In genomic region chr1:207321045-207321789, GRCh38 we compare ENCODE assay signal across 8 cellular contexts. TPM values are rescaled to one million over a fixed set of nuclear protein-coding genes. Genes with fewer than 3 reads are reported as not detected.
A peak's percentile ranks its signal among the peaks of the same experiment; 100 is the strongest.
DNase-seq lines count a peak whose midpoint lies in the region; ATAC-seq, FAIRE-seq and TF ChIP-seq lines count a peak whose summit lies in the region.

Gene CD55 (plus strand): TSS chr1:207321678. CDS start chr1:207321766, 88 bp downstream.

- TF ChIP-seq POLR2A in GM18526 (IDR thresholded peaks at IDR 0.05; ENCODE audit: extremely low read depth, insufficient read length): peak; percentile 94

- no peaks in the 10 kb centered on the region for H3K9me3 ChIP-seq in A673 (ENCODE audit: low read depth, low read length, poor library complexity, severe bottlenecking)
- H3K9me3 ChIP-seq in iPS-20b (ENCODE audit: insufficient read depth, low read depth, low read length): no peaks in the 10 kb centered on the region
- H3K9me3 ChIP-seq in small intestine (ENCODE audit: control insufficient read depth, low read depth): no peaks in the 10 kb centered on the region

- peak; percentile 94 for FAIRE-seq in bronchial epithelial cell (lab: Jason Lieb, UNC)
- FAIRE-seq in small intestine (lab: Jason Lieb, UNC): no peak

- TF ChIP-seq CTCF in A673 (conservative IDR thresholded peaks at IDR 0.05; ENCODE audit: low read depth, low read length) (0 out of 2 replicates have a peak, but pooled peaks have one; percentile 16), WI38 (IDR thresholded peaks at IDR 0.05; ENCODE audit: low read depth, low read length) (peak; percentile 28; the same call in 1 of the 2 replicates), bronchial epithelial cell (IDR thresholded peaks at IDR 0.05; ENCODE audit: insufficient read depth, low read length, severe bottlenecking) (peak; percentile 51)

- H3K27me3 ChIP-seq in A673 (replicated peaks; ENCODE audit: insufficient read depth, low read depth, low read length, poor library complexity) (peaks cover 45% of the 10 kb centered on the region), bronchial epithelial cell (ENCODE audit: control insufficient read depth, insufficient read depth, low read length) (no peaks in the 10 kb centered on the region), iPS-20b (ENCODE audit: insufficient read depth, low read length) (no peaks in the 10 kb centered on the region; the same call in 1 of the 2 replicates), small intestine (ENCODE audit: control insufficient read depth in 2 of 2, insufficient read depth in 2 of 2, low read length in 2 of 2) (no peaks in the 10 kb centered on the region)

- 0% methylated on average over 52 to 53 of the region's 53 CpGs for WGBS in small intestine, 3 donors

- POLR2A ChIA-PET in A673 (lab: Charles Lee; ENCODE audit: low non-redundant PET): no interaction called here

- intact Hi-C loops in A673 (cut with micrococcal nuclease; ENCODE audit: unreplicated experiment): no loop called here

- peak within 1 kb of the TSS; percentile 82 for H3K9ac ChIP-seq in iPS-20b (ENCODE audit: low read depth, low read length)

- no TSS peak for BruUV-seq in A673 (replicated peaks; lab: Mats Ljungman, UMichigan)

- CTCF ChIA-PET in A673 (lab: Charles Lee): no interaction called here

- peak within 1 kb of the TSS; percentile 49 for H3K4me3 ChIP-seq in A673 (ENCODE audit: low read depth, low read length, poor library complexity, severe bottlenecking)
- H3K4me3 ChIP-seq in WI38 (ENCODE audit: low read depth, low read length): peak within 1 kb of the TSS; percentile 93
- peak within 1 kb of the TSS; percentile 84 for H3K4me3 ChIP-seq in bronchial epithelial cell (ENCODE audit: low read depth, low read length)
- H3K4me3 ChIP-seq in iPS-20b (ENCODE audit: low read length): peak within 1 kb of the TSS; percentile 80
- peak within 1 kb of the TSS; percentile 67 to 96 for H3K4me3 ChIP-seq in small intestine (ENCODE audit: low read depth in 1 of 2, low read length in 2 of 2)

- ATAC-seq in HG03066 (IDR thresholded peaks at IDR 0.05; ENCODE audit: low read depth, unreplicated experiment): peak; percentile 95

- H3K4me1 ChIP-seq in A673 (ENCODE audit: insufficient read depth, low read length, poor library complexity, severe bottlenecking) (no peaks in the 10 kb centered on the region), iPS-20b (ENCODE audit: insufficient read depth, low read length) (no peaks in the 10 kb centered on the region; the same call in 1 of the 2 replicates), small intestine (ENCODE audit: control insufficient read depth in 2 of 2, insufficient read depth in 1 of 2, low read depth in 1 of 2, low read length in 1 of 2) (peaks cover 0 to 3% of the 10 kb centered on the region in 2 donors)

- H3K27ac ChIP-seq in A673 (ENCODE audit: low read depth, low read length, poor library complexity, severe bottlenecking): no peak within 1 kb of the TSS
- H3K27ac ChIP-seq in iPS-20b (ENCODE audit: low read length): no peak within 1 kb of the TSS
- peak within 1 kb of the TSS; percentile 88 to 98 for H3K27ac ChIP-seq in small intestine (ENCODE audit: low read depth in 1 of 2, low read length in 1 of 2)

- no peaks in the 10 kb centered on the region for H3K36me3 ChIP-seq in A673 (ENCODE audit: insufficient read depth, low read length, poor library complexity, severe bottlenecking)
- H3K36me3 ChIP-seq in bronchial epithelial cell (ENCODE audit: control insufficient read depth, insufficient read depth, low read length): peaks cover 2% of the 10 kb centered on the region
- H3K36me3 ChIP-seq in iPS-20b (ENCODE audit: insufficient read depth, low read depth, low read length): peaks cover 24% of the 10 kb centered on the region
- H3K36me3 ChIP-seq in small intestine (ENCODE audit: control insufficient read depth in 2 of 2, insufficient read depth in 2 of 2, low read length in 2 of 2): peaks cover 0 to 3% of the 10 kb centered on the region in 2 donors

- DNase-seq in A673 (ENCODE audit: low spot score): peak; percentile 58
- DNase-seq in NCI-H2171 (lab: John Stamatoyannopoulos, UW): peak; percentile 86
- DNase-seq in bronchial epithelial cell (ENCODE audit: low read depth): peak; percentile 99
- peak; percentile 99 for DNase-seq in small intestine

RNA-seq across cellular contexts. Expression of gene CD55, which starts in this region (rescaled TPM):
- 0.57 and 0.71 TPM in 2 replicates for total RNA-seq in A673 (2021)
- total RNA-seq in bronchial epithelial cell: 63.4 and 85.3 TPM in 2 replicates
- polyA plus RNA-seq in small intestine: 10 to 100 TPM; 24.8 to 60.2 (median 51.9) TPM

Comparison
In these comparisons a context has a peak if more than half of its experiments do, and no peak if none do; other contexts are left out.
1. RNA of gene CD55 (total RNA-seq): 63.4 to 85.3 TPM in bronchial epithelial cell; 0.57 to 0.71 TPM in A673; every median in the first group is over 10 times any median in the second.
2. Peak in DNase-seq and H3K4me3 ChIP-seq in A673; RNA of the gene not detected or under 1 TPM.
3. H3K27ac ChIP-seq: peak in small intestine (2 of 2); none in A673 (single experiment) and iPS-20b (single experiment).
4. Peak in every context shown above with its lines, with median percentiles within 50 percentile points of each other: DNase-seq, H3K4me3 ChIP-seq and CTCF ChIP-seq.